ENCODE assay signal across 24 cellular contexts in the genomic region with DNA sequence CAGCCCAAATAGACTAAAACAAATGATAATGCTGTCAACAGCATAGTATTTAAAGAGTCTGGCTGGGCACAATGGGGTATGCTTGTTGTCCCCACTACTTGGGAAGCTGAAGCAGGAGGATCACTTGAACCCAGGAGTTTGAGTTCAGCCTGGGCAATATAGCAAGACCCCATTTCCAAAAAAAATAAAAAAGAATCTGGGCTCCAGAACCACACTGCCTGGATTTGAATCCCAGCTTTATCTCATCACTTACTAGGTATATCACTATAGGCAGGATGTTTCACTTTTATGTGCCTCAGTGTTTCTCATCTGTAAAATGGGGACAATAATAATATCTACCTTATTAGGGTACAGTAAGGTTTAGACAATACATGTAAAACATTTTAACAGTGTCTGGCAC. TPM values are rescaled to one million over a fixed set of nuclear protein-coding genes. Genes with fewer than 3 reads are reported as not detected.
DNase-seq lines count a peak whose midpoint lies in the region; ATAC-seq, FAIRE-seq and TF ChIP-seq lines count a peak whose summit lies in the region.
"Had no signal": no experiment of that assay in that cellular context is flagged by ENCODE, and none has a peak within 500 bp of the region (broad histone marks: within the 10 kb centered on the region; RNA-seq: fewer than 3 reads in every experiment).

No MANE protein-coding gene starts in this region.

- TF ChIP-seq RAD21 in K562 (CRISPR knock-in tag; conservative IDR thresholded peaks at IDR 0.05 in 1 of 2, IDR thresholded peaks at IDR 0.05 in 1 of 2), result no peak

- no peaks in the 10 kb centered on the region for H3K9me3 ChIP-seq in HEK293 (ENCODE audit: control insufficient read depth, insufficient read depth, low read depth, low read length)
- H3K9me3 ChIP-seq in K562 (replicated peaks; ENCODE audit: control insufficient read depth, insufficient read depth, low read depth, low read length), result no peaks in the 10 kb centered on the region
- no peaks in the 10 kb centered on the region for H3K9me3 ChIP-seq in psoas muscle
- H3K9me3 ChIP-seq: BE2C, BLaER1 had no signal

- H3K27ac ChIP-seq in HEK293 (ENCODE audit: extremely low read depth, low read depth, low read length) (no peak overlapping the region), K562 (ENCODE audit: extremely low read depth, low read depth, low read length) (no peak overlapping the region), psoas muscle (peak overlapping the region; percentile 75)
- H3K27ac ChIP-seq: BLaER1 had no signal

- TF ChIP-seq POLR2A in K562 (conservative IDR thresholded peaks at IDR 0.05), result no peak

- no peak overlapping the region for H2AFZ ChIP-seq in K562 (ENCODE audit: low read depth, low read length)

- TF ChIP-seq CTCF in D721Med (IDR thresholded peaks at IDR 0.05; ENCODE audit: insufficient read depth, missing control alignments) (no peak), HEK293 (tag by site-specific recombination; IDR thresholded peaks at IDR 0.05) (no peak), K562 (IDR thresholded peaks at IDR 0.05 in 2 of 3, conservative IDR thresholded peaks at IDR 0.05 in 1 of 3; ENCODE audit: insufficient read depth in 2 of 3, low read depth in 1 of 3, low read length in 3 of 3) (no peak), psoas muscle (IDR thresholded peaks at IDR 0.05) (no peak)

- CTCF ChIA-PET in HEK293 (lab: Yijun Ruan, JAX), result no interaction called here
- CTCF ChIA-PET in K562 (lab: Yijun Ruan, JAX; ENCODE audit: low intra/inter-chr PET ratio), result no interaction called here

- in situ Hi-C loops in K562 (cut with MboI), result no loop called here

- ATAC-seq in K562 (no peak), psoas muscle (no peak)

- no peaks in the 10 kb centered on the region for H3K36me3 ChIP-seq in HEK293 (ENCODE audit: control insufficient read depth in 2 of 2, insufficient read depth in 1 of 2, low read length in 2 of 2)
- no peaks in the 10 kb centered on the region; the same call in 2 of the 3 replicates for H3K36me3 ChIP-seq in K562 (ENCODE audit: control insufficient read depth, insufficient read depth, low read length)
- H3K36me3 ChIP-seq in psoas muscle (ENCODE audit: insufficient read depth in 1 of 2, low read depth in 1 of 2), result no peaks in the 10 kb centered on the region
- H3K36me3 ChIP-seq: BE2C had no signal

- H3K27me3 ChIP-seq in K562 (ENCODE audit: control insufficient read depth in 2 of 2, insufficient read depth in 2 of 2, low read length in 2 of 2) (no peaks in the 10 kb centered on the region), psoas muscle (ENCODE audit: insufficient read depth in 3 of 3, low read length in 2 of 3) (no peaks in the 10 kb centered on the region)
- H3K27me3 ChIP-seq: BE2C, BLaER1 had no signal

- H3K4me2 ChIP-seq in K562 (ENCODE audit: insufficient read depth, low read length), result no peak overlapping the region
- H3K4me2 ChIP-seq: BLaER1 had no signal

- H3K4me3 ChIP-seq in HEK293 (ENCODE audit: low read depth, low read length), result no peak overlapping the region
- no peak overlapping the region for H3K4me3 ChIP-seq in K562
- H3K4me3 ChIP-seq in psoas muscle, result no peak overlapping the region
- H3K4me3 ChIP-seq: BLaER1 had no signal

- TF ChIP-seq EP300 in K562 (IDR thresholded peaks at IDR 0.05; ENCODE audit: low read length), result no peak

- H3K79me2 ChIP-seq in K562 (ENCODE audit: control insufficient read depth, insufficient read depth, low read length), result peaks cover 7% of the 10 kb centered on the region; the same call in 2 of the 3 replicates

- H3K9me1 ChIP-seq in K562 (ENCODE audit: control insufficient read depth, insufficient read depth, low read length), result no peaks in the 10 kb centered on the region

- peak; percentile 11 for FAIRE-seq in D721Med (lab: Jason Lieb, UNC)
- FAIRE-seq in K562 (lab: Jason Lieb, UNC), result peak; percentile 56
- FAIRE-seq: A204.1, G401.6, GM12891, GM19239 had no signal

- H3K4me1 ChIP-seq in HEK293 (ENCODE audit: control insufficient read depth, insufficient read depth, low read length) (peaks cover 4% of the 10 kb centered on the region; the same call in 1 of the 2 replicates), K562 (replicated peaks in 1 of 2; ENCODE audit: control insufficient read depth in 2 of 2, insufficient read depth in 2 of 2, low read length in 2 of 2) (peaks cover 0 to 15% of the 10 kb centered on the region in 2 experiments; a peak in 4 of 5 replicates), psoas muscle (peaks cover 15% of the 10 kb centered on the region)

- intact Hi-C loops in K562 (cut with micrococcal nuclease) (no loop called here), psoas muscle (cut with DNase I) (no loop called here)

- POLR2A ChIA-PET in HEK293 (lab: Yijun Ruan, JAX), result no interaction called here
- POLR2A ChIA-PET in K562 (lab: Yijun Ruan, JAX), result no interaction called here

- H3K9ac ChIP-seq in K562 (ENCODE audit: insufficient read depth in 1 of 2, low read depth in 2 of 2, low read length in 2 of 2), result no peak overlapping the region
- H3K9ac ChIP-seq: BLaER1 had no signal

- no peaks in the 10 kb centered on the region for H4K20me1 ChIP-seq in K562 (replicated peaks; ENCODE audit: control insufficient read depth, insufficient read depth, low read length)
- H4K20me1 ChIP-seq: BLaER1 had no signal

- DNase-seq in D721Med (ENCODE audit: insufficient read length, low spot score), result no peak
- DNase-seq in K562 (ENCODE audit: extremely low read depth in 1 of 4, low spot score in 3 of 4), result no peak
- no peak for DNase-seq in psoas muscle
- no peak for DNase-seq in NCI-H510A treated with DMSO at 0.1 percent for 48 hours (lab: John Stamatoyannopoulos, UW)
- no peak for DNase-seq in epidermal melanocyte (ENCODE audit: insufficient read length, low spot score)
- no peak for DNase-seq in stimulated activated CD4-positive, alpha-beta T cell treated with anti-CD3 and anti-CD28 coated beads, Interleukin-4, amount 100 ng/mL, for 24 hours
- DNase-seq in NCI-H345 treated with DMSO at 0.1 percent for 48 hours (lab: John Stamatoyannopoulos, UW; ENCODE audit: unreplicated experiment), result no peak
- DNase-seq: 8988T; ACHN; BE2C; C1 segment of cervical spinal cord; CD4-positive, alpha-beta memory T cell; CD4-positive, CD25-positive, alpha-beta regulatory T cell; CD8-positive, alpha-beta memory T cell; COR-L47; DMS79 treated with DMSO at 0.1 percent for 48 hours; GF-D8 had no signal

- BruUV-seq in K562 (replicated peaks; lab: Mats Ljungman, UMichigan), result no TSS peak

RNA-seq across cellular contexts. Expression of gene G3BP2, which starts 5.3 kb away (rescaled TPM):
- total RNA-seq in K562 (2011; cell fraction: chromatin; rRNA removed; ENCODE audit: low replicate concordance), result 41.8 and 137 TPM in 2 replicates
- 22.8 and 31.1 TPM in 2 replicates for total RNA-seq in K562 (2011; cell fraction: nucleolus; rRNA removed)
- 47.7 and 75.6 TPM in 2 replicates for total RNA-seq in K562 (2011; cell fraction: nucleoplasm; rRNA removed)
- total RNA-seq in K562 (2014; rRNA removed) (84.6 and 88.9 TPM in 2 replicates), K562 (2014; rRNA removed; fragmentation: Illumina TruSeq; extraction: Trizol) (138 and 159 TPM in 2 replicates), K562 (2015; rRNA removed; fragmentation: Illumina TruSeq; extraction: Trizol) (125 and 130 TPM in 2 replicates), K562 (2021) (143 and 160 TPM in 2 replicates), psoas muscle (100 to 1,000 TPM; 126 to 219 (median 156) TPM)
- polyA plus RNA-seq in K562 (2011; rRNA removed) (90.9 and 141 TPM in 2 replicates), K562 (2014; fragmentation: Illumina TruSeq; extraction: Trizol) (143 and 222 TPM in 2 replicates), K562 (2014; fragmentation: Nextera tagmentation; extraction: Ambion mirVana) (10 to 100 TPM; 25.2 to 36.2 TPM), K562 (2014; rRNA removed) (83.7 and 90.2 TPM in 2 replicates), psoas muscle (100 to 1,000 TPM in 1 of 3 donors, 10 to 100 TPM in 2; 34.8 to 145 (median 39.5) TPM)
- polyA plus RNA-seq in K562 (2011; cell fraction: cytosol; rRNA removed), result 28.9 and 47.0 TPM in 2 replicates
- 23.0 and 34.6 TPM in 2 replicates for polyA plus RNA-seq in K562 (2011; cell fraction: nucleus; rRNA removed)
- polyA plus RNA-seq in K562 (2012), result 83.9 and 86.5 TPM in 2 replicates
- polyA minus RNA-seq in K562 (2011; rRNA and poly(A)+ RNA removed), result 194 and 199 TPM in 2 replicates
- polyA minus RNA-seq in K562 (2011; cell fraction: cytosol; rRNA and poly(A)+ RNA removed), result 44.7 and 78.4 TPM in 2 replicates
- polyA minus RNA-seq in K562 (2011; cell fraction: nucleus; rRNA and poly(A)+ RNA removed), result 23.4 and 41.5 TPM in 2 replicates

RNA-seq across cellular contexts. Expression of gene USO1, which starts 45.9 kb away (rescaled TPM):
- 22.0 and 88.8 TPM in 2 replicates for total RNA-seq in K562 (2011; cell fraction: chromatin; rRNA removed; ENCODE audit: low replicate concordance)
- total RNA-seq in K562 (2011; cell fraction: nucleolus; rRNA removed), result 18.5 and 23.9 TPM in 2 replicates
- 33.2 and 59.6 TPM in 2 replicates for total RNA-seq in K562 (2011; cell fraction: nucleoplasm; rRNA removed)
- total RNA-seq in K562 (2014; rRNA removed) (48.5 and 54.0 TPM in 2 replicates), K562 (2014; rRNA removed; fragmentation: Illumina TruSeq; extraction: Trizol) (76.2 and 80.2 TPM in 2 replicates), K562 (2015; rRNA removed; fragmentation: Illumina TruSeq; extraction: Trizol) (68.7 and 72.8 TPM in 2 replicates), K562 (2021) (45.3 and 48.0 TPM in 2 replicates), psoas muscle (100 to 1,000 TPM; 175 to 210 (median 180) TPM)
- polyA plus RNA-seq in K562 (2011; rRNA removed) (87.5 and 97.8 TPM in 2 replicates), K562 (2014; fragmentation: Illumina TruSeq; extraction: Trizol) (54.5 and 71.6 TPM in 2 replicates), K562 (2014; fragmentation: Nextera tagmentation; extraction: Ambion mirVana) (10 to 100 TPM; 19.3 to 22.1 TPM), K562 (2014; rRNA removed) (44.3 and 45.1 TPM in 2 replicates), psoas muscle (100 to 1,000 TPM in 2 of 3 donors, 10 to 100 TPM in 1; 49.5 to 224 (median 136) TPM)
- 21.2 and 42.2 TPM in 2 replicates for polyA plus RNA-seq in K562 (2011; cell fraction: cytosol; rRNA removed)
- 15.9 and 30.8 TPM in 2 replicates for polyA plus RNA-seq in K562 (2011; cell fraction: nucleus; rRNA removed)
- 40.7 and 71.7 TPM in 2 replicates for polyA plus RNA-seq in K562 (2012)
- 69.8 and 96.2 TPM in 2 replicates for polyA minus RNA-seq in K562 (2011; rRNA and poly(A)+ RNA removed)
- polyA minus RNA-seq in K562 (2011; cell fraction: cytosol; rRNA and poly(A)+ RNA removed), result 32.1 and 32.4 TPM in 2 replicates
- polyA minus RNA-seq in K562 (2011; cell fraction: nucleus; rRNA and poly(A)+ RNA removed), result 15.2 and 35.5 TPM in 2 replicates

RNA-seq across cellular contexts. Expression of gene CDKL2, which starts 48.1 kb away (rescaled TPM):
- 0.62 and 1.2 TPM in 2 replicates for total RNA-seq in K562 (2011; cell fraction: chromatin; rRNA removed; ENCODE audit: low replicate concordance)
- 0.17 TPM in 1 of 2 replicates, not detected in the other for total RNA-seq in K562 (2011; cell fraction: nucleolus; rRNA removed)
- 0.07 TPM in 1 of 2 replicates, not detected in the other for total RNA-seq in K562 (2011; cell fraction: nucleoplasm; rRNA removed)
- not detected in 2 replicates for total RNA-seq in K562 (2014; rRNA removed)
- total RNA-seq in K562 (2014; rRNA removed; fragmentation: Illumina TruSeq; extraction: Trizol), result 0.06 TPM in 1 of 2 replicates, not detected in the other
- total RNA-seq in K562 (2015; rRNA removed; fragmentation: Illumina TruSeq; extraction: Trizol), result 0.04 TPM in 1 of 2 replicates, not detected in the other
- total RNA-seq in K562 (2021), result 0.16 TPM in 1 of 2 replicates, not detected in the other
- 0.05 TPM in 1 of 2 replicates, not detected in the other for polyA plus RNA-seq in K562 (2011; rRNA removed)
- polyA plus RNA-seq in K562 (2011; cell fraction: cytosol; rRNA removed), result 0.01 TPM in 1 of 2 replicates, not detected in the other
- polyA plus RNA-seq in K562 (2011; cell fraction: nucleus; rRNA removed), result not detected in 2 replicates
- 0.05 TPM in 1 of 2 replicates, not detected in the other for polyA plus RNA-seq in K562 (2012)
- polyA plus RNA-seq in K562 (2014; fragmentation: Illumina TruSeq; extraction: Trizol), result not detected in 2 replicates
- polyA plus RNA-seq in K562 (2014; fragmentation: Nextera tagmentation; extraction: Ambion mirVana), result under 1 TPM in 1 of 2 experiments, not detected in 1; 0.01 TPM
- 0.03 TPM in 1 of 2 replicates, not detected in the other for polyA plus RNA-seq in K562 (2014; rRNA removed)
- not detected in 2 replicates for polyA minus RNA-seq in K562 (2011; rRNA and poly(A)+ RNA removed)
- polyA minus RNA-seq in K562 (2011; cell fraction: cytosol; rRNA and poly(A)+ RNA removed), result not detected in 2 replicates
- polyA minus RNA-seq in K562 (2011; cell fraction: nucleus; rRNA and poly(A)+ RNA removed), result not detected in 2 replicates
- under 1 TPM in 1 of 4 donors, not detected in 3; 0.30 TPM for total RNA-seq in psoas muscle
- under 1 TPM in 1 of 3 donors, not detected in 2; 0.40 TPM for polyA plus RNA-seq in psoas muscle
- polyA plus RNA-seq: CD14-positive monocyte had no signal
